In genomic region chr11:32310218-32310601, GRCh38 we compare ENCODE assay signal across 22 cellular contexts.
DNase-seq lines count a peak whose midpoint lies in the region; TF ChIP-seq lines count a peak whose summit lies in the region.
"Had no signal": no experiment of that assay in that cellular context is flagged by ENCODE, and none has a peak within 500 bp of the region (broad histone marks: within the 10 kb centered on the region; RNA-seq: fewer than 3 reads in every experiment).

No MANE protein-coding gene starts in this region.

- H3K4me1 ChIP-seq in HEK293 (ENCODE audit: control insufficient read depth, insufficient read depth, low read length) = peaks cover 8% of the 10 kb centered on the region; the same call in 1 of the 2 replicates
- H3K4me1 ChIP-seq in stomach = peaks cover 0 to 28% (median 10%) of the 10 kb centered on the region in 4 donors
- H3K4me1 ChIP-seq in Peyer's patch = no peaks in the 10 kb centered on the region
- H3K4me1 ChIP-seq: sigmoid colon had no signal

- POLR2A ChIA-PET in HEK293 (lab: Yijun Ruan, JAX) = no interaction called here

- H3K27ac Mint-ChIP-seq in activated T-cell treated with anti-CD3 and anti-CD28 coated beads, Interleukin-2, amount 50 U/mL, for 24 hours = no peak overlapping the region
- H3K27ac Mint-ChIP-seq: activated CD8-positive, alpha-beta memory T cell treated with anti-CD3 and anti-CD28 coated beads, Interleukin-2, amount 10 ng/mL, durations not matched to agents 7 days and 5 days; progenitor cell of endocrine pancreas had no signal

- no peak for TF ChIP-seq CTCF in HEK293 (tag by site-specific recombination; IDR thresholded peaks at IDR 0.05)
- no peak for TF ChIP-seq CTCF in stomach (IDR thresholded peaks at IDR 0.05)
- TF ChIP-seq CTCF in Peyer's patch (IDR thresholded peaks at IDR 0.05) = no peak

- 31 to 48% (median 36%) methylated on average over 6 of the region's 6 CpGs for WGBS in stomach, 5 donors

- H3K9me3 ChIP-seq in HEK293 (ENCODE audit: control insufficient read depth, insufficient read depth, low read depth, low read length) = no peaks in the 10 kb centered on the region
- no peaks in the 10 kb centered on the region for H3K9me3 ChIP-seq in stomach
- no peaks in the 10 kb centered on the region for H3K9me3 ChIP-seq in Peyer's patch
- H3K9me3 ChIP-seq: BLaER1, sigmoid colon had no signal

- no peak for TF ChIP-seq POLR2A in stomach (IDR thresholded peaks at IDR 0.05)
- TF ChIP-seq POLR2A in Peyer's patch (IDR thresholded peaks at IDR 0.05) = no peak

- peaks cover 4% of the 10 kb centered on the region for H3K4me1 Mint-ChIP-seq in activated T-cell treated with anti-CD3 and anti-CD28 coated beads, Interleukin-2, amount 50 U/mL, for 24 hours (ENCODE audit: low read depth)
- H3K4me1 Mint-ChIP-seq: activated CD8-positive, alpha-beta memory T cell treated with anti-CD3 and anti-CD28 coated beads, Interleukin-2, amount 10 ng/mL, durations not matched to agents 7 days and 5 days had no signal

- DNase-seq in astrocyte of the hippocampus (ENCODE audit: low read depth, low spot score) (peak; percentile 88), left kidney (ENCODE audit: low read depth, low spot score) (peak; percentile 41), stomach (peak; percentile 57), NCI-H526 (lab: John Stamatoyannopoulos, UW) (no peak), MV-4-11 (lab: John Stamatoyannopoulos, UW) (no peak), Peyer's patch (no peak)
- no peak for DNase-seq in activated T-cell treated with anti-CD3 and anti-CD28 coated beads, Interleukin-2, amount 50 U/mL, for 24 hours
- DNase-seq: activated CD8-positive, alpha-beta memory T cell treated with anti-CD3 and anti-CD28 coated beads, Interleukin-2, amount 10 ng/mL, durations not matched to agents 7 days and 5 days; activated T-cell treated with anti-CD3 and anti-CD28 coated beads, Interleukin-2, amount 50 U/mL, for 48 hours; central memory CD4-positive, alpha-beta T cell; foreskin melanocyte; H7; Kasumi-1; left colon; NCI-H524; OCI-M1; sigmoid colon; stimulated activated CD4-positive, alpha-beta T cell treated with anti-CD3 and anti-CD28 coated beads, Interleukin-4, amount 100 ng/mL, for 1 hour had no signal

- H3K27me3 Mint-ChIP-seq in activated T-cell treated with anti-CD3 and anti-CD28 coated beads, Interleukin-2, amount 50 U/mL, for 24 hours = peaks cover 19% of the 10 kb centered on the region

- H3K9me3 Mint-ChIP-seq in activated T-cell treated with anti-CD3 and anti-CD28 coated beads, Interleukin-2, amount 50 U/mL, for 24 hours = no peaks in the 10 kb centered on the region

- intact Hi-C loops in stomach (cut with DNase I; ENCODE audit: low total_unique reads) = no loop called here

- H3K36me3 Mint-ChIP-seq in activated T-cell treated with anti-CD3 and anti-CD28 coated beads, Interleukin-2, amount 50 U/mL, for 24 hours (ENCODE audit: low read depth) = no peaks in the 10 kb centered on the region
- H3K36me3 Mint-ChIP-seq: activated CD8-positive, alpha-beta memory T cell treated with anti-CD3 and anti-CD28 coated beads, Interleukin-2, amount 10 ng/mL, durations not matched to agents 7 days and 5 days had no signal

- H3K36me3 ChIP-seq in HEK293 (ENCODE audit: control insufficient read depth in 2 of 2, insufficient read depth in 1 of 2, low read length in 2 of 2) (no peaks in the 10 kb centered on the region), stomach (no peaks in the 10 kb centered on the region), Peyer's patch (no peaks in the 10 kb centered on the region)
- H3K36me3 ChIP-seq: BLaER1, sigmoid colon had no signal

- H3K4me3 Mint-ChIP-seq in activated T-cell treated with anti-CD3 and anti-CD28 coated beads, Interleukin-2, amount 50 U/mL, for 24 hours = no peak overlapping the region
- H3K4me3 Mint-ChIP-seq: activated CD8-positive, alpha-beta memory T cell treated with anti-CD3 and anti-CD28 coated beads, Interleukin-2, amount 10 ng/mL, durations not matched to agents 7 days and 5 days had no signal

- TF ChIP-seq EP300 in stomach (IDR thresholded peaks at IDR 0.05) = no peak

- H3K27ac ChIP-seq in HEK293 (ENCODE audit: extremely low read depth, low read depth, low read length) = no peak overlapping the region
- no peak overlapping the region for H3K27ac ChIP-seq in stomach
- no peak overlapping the region for H3K27ac ChIP-seq in Peyer's patch
- H3K27ac ChIP-seq: BLaER1, sigmoid colon, SK-N-MC had no signal

- H3K27me3 ChIP-seq in stomach = peaks cover 0 to 13% (median 0%) of the 10 kb centered on the region in 3 donors
- no peaks in the 10 kb centered on the region for H3K27me3 ChIP-seq in Peyer's patch
- H3K27me3 ChIP-seq: BLaER1, sigmoid colon had no signal

- H3K4me3 ChIP-seq in HEK293 (ENCODE audit: low read depth, low read length) (no peak overlapping the region), stomach (no peak overlapping the region), Peyer's patch (no peak overlapping the region)
- H3K4me3 ChIP-seq: BLaER1, sigmoid colon, SK-N-MC had no signal

- CTCF ChIA-PET in HEK293 (lab: Yijun Ruan, JAX) = interaction anchor here (2.1 kb wide), 1 partner anchor 14 kb away, joined by 6 read pairs; no protein-coding TSS in a partner anchor

TF ChIP-seq in HEK293, 187 proteins besides CTCF, POLR2A, EP300 and RAD21:
- TF ChIP-seq TRIM28 (IDR thresholded peaks at IDR 0.05; ENCODE audit: borderline replicate concordance, low read length) (no peak), FEZF1 (tag by site-specific recombination; IDR thresholded peaks at IDR 0.05) (peak; percentile 52; the same call in 1 of the 2 replicates), SP7 (tag by site-specific recombination; IDR thresholded peaks at IDR 0.05) (peak; percentile 16; the same call in 1 of the 2 replicates), ZNF791 (tag by site-specific recombination; IDR thresholded peaks at IDR 0.05) (no peak), ZFP41 (tag by site-specific recombination; IDR thresholded peaks at IDR 0.05; ENCODE audit: borderline replicate concordance) (no peak), ZNF341 (tag by site-specific recombination; IDR thresholded peaks at IDR 0.05; ENCODE audit: low read depth) (no peak), ZNF354C (tag by site-specific recombination; IDR thresholded peaks at IDR 0.05; ENCODE audit: borderline replicate concordance, low read depth) (no peak), PRDM10 (tag by site-specific recombination; IDR thresholded peaks at IDR 0.05) (peak; percentile 20; the same call in 1 of the 2 replicates), ZNF350 (tag by site-specific recombination; IDR thresholded peaks at IDR 0.05) (no peak)

Comparison
In these comparisons a context has a peak if more than half of its experiments do, and no peak if none do; other contexts are left out.
1. DNase-seq: peak in astrocyte of the hippocampus (single experiment), left kidney (single experiment) and stomach (single experiment); none in NCI-H526 (0 of 2), activated T-cell treated with anti-CD3 and anti-CD28 coated beads, Interleukin-2, amount 50 U/mL, for 24 hours (single experiment), MV-4-11 (single experiment) and Peyer's patch (0 of 3).